ENCODE assay signal across 21 cellular contexts in the genomic region with DNA sequence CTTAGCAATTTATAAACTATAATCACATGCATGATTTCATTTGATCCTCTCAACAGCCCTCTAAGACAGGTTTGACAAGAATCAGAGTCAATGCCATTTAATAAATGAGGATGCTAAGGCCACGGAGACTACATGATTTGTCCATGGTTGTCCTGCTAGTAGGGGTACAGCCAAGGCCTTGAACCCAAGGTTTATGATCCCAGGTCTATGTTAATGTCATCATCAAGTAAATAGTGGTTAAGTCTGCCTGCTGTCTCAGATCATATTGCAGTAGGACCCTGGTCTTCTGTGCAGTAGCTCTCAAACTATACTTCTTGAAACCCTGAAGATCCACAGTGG. TPM values are rescaled to one million over a fixed set of nuclear protein-coding genes. Genes with fewer than 3 reads are reported as not detected.
DNase-seq lines count a peak whose midpoint lies in the region; ATAC-seq lines count a peak whose summit lies in the region.
"Had no signal": no experiment of that assay in that cellular context is flagged by ENCODE, and none has a peak within 500 bp of the region (broad histone marks: within the 10 kb centered on the region; RNA-seq: fewer than 3 reads in every experiment).

No MANE protein-coding gene starts in this region.

- no peak overlapping the region for H2AFZ ChIP-seq in ACC112 (ENCODE audit: low read length, unreplicated experiment)

- POLR2A ChIA-PET in CD4-positive, alpha-beta memory T cell (lab: Charles Lee; ENCODE audit: partially characterized antibody), result interaction anchor here (1.2 kb wide), 1 partner anchor 76 kb away, joined by 3 read pairs; no protein-coding TSS in a partner anchor
- POLR2A ChIA-PET in naive thymus-derived CD8-positive, alpha-beta T cell (lab: Charles Lee), result interaction anchor here (0.6 kb wide), 1 partner anchor 129 kb away, joined by 6 read pairs; no protein-coding TSS in a partner anchor

- H3K4me3 Mint-ChIP-seq in CD4-positive, alpha-beta memory T cell, result no peak overlapping the region
- no peak overlapping the region for H3K4me3 Mint-ChIP-seq in activated T-helper 17 cell treated with anti-CD3 and anti-CD28 coated beads, Interleukin-2, amount 50 U/mL, for 72 hours
- H3K4me3 Mint-ChIP-seq in naive thymus-derived CD8-positive, alpha-beta T cell, result peak overlapping the region in 1 of 10 donors; percentile 1
- H3K4me3 Mint-ChIP-seq: activated CD8-positive, alpha-beta T cell treated with anti-CD3 and anti-CD28 coated beads for 36 hours had no signal

- H3K27ac Mint-ChIP-seq in CD4-positive, alpha-beta memory T cell, result peak overlapping the region in 6 of 7 donors; percentile 43 to 98 (median 78)
- peak overlapping the region; percentile 25 for H3K27ac Mint-ChIP-seq in activated T-helper 17 cell treated with anti-CD3 and anti-CD28 coated beads, Interleukin-2, amount 50 U/mL, for 72 hours
- H3K27ac Mint-ChIP-seq in naive thymus-derived CD8-positive, alpha-beta T cell, result peak overlapping the region in 9 of 10 donors; percentile 15 to 82 (median 58)
- H3K27ac Mint-ChIP-seq: activated CD8-positive, alpha-beta T cell treated with anti-CD3 and anti-CD28 coated beads for 36 hours; activated T-cell treated with anti-CD3 and anti-CD28 coated beads, Interleukin-2, amount 50 U/mL, for 72 hours had no signal

- no peaks in the 10 kb centered on the region for H3K27me3 ChIP-seq in ACC112 (ENCODE audit: insufficient read depth, low read length)
- no peaks in the 10 kb centered on the region for H3K27me3 ChIP-seq in CD4-positive, alpha-beta memory T cell (ENCODE audit: insufficient read depth, low read length)
- H3K27me3 ChIP-seq: heart left ventricle had no signal

- H3K27me3 Mint-ChIP-seq in CD4-positive, alpha-beta memory T cell, result no peaks in the 10 kb centered on the region
- no peaks in the 10 kb centered on the region for H3K27me3 Mint-ChIP-seq in activated T-helper 17 cell treated with anti-CD3 and anti-CD28 coated beads, Interleukin-2, amount 50 U/mL, for 72 hours
- no peaks in the 10 kb centered on the region for H3K27me3 Mint-ChIP-seq in naive thymus-derived CD8-positive, alpha-beta T cell
- H3K27me3 Mint-ChIP-seq: activated CD8-positive, alpha-beta T cell treated with anti-CD3 and anti-CD28 coated beads for 36 hours had no signal

- H3K4me1 ChIP-seq in ACC112 (ENCODE audit: control insufficient read depth, insufficient read depth, low read length, unreplicated experiment), result peaks cover 21% of the 10 kb centered on the region
- peaks cover 51% of the 10 kb centered on the region for H3K4me1 ChIP-seq in CD4-positive, alpha-beta memory T cell (ENCODE audit: insufficient read depth, low read length)

- H3K9me3 Mint-ChIP-seq in CD4-positive, alpha-beta memory T cell, result peaks cover 0 to 1% (median 0%) of the 10 kb centered on the region in 8 donors
- no peaks in the 10 kb centered on the region for H3K9me3 Mint-ChIP-seq in activated T-helper 17 cell treated with anti-CD3 and anti-CD28 coated beads, Interleukin-2, amount 50 U/mL, for 72 hours
- H3K9me3 Mint-ChIP-seq in naive thymus-derived CD8-positive, alpha-beta T cell, result peaks cover 0 to under 1% (median 0%) of the 10 kb centered on the region in 9 donors
- H3K9me3 Mint-ChIP-seq: activated CD8-positive, alpha-beta T cell treated with anti-CD3 and anti-CD28 coated beads for 36 hours; activated T-cell treated with anti-CD3 and anti-CD28 coated beads, Interleukin-2, amount 50 U/mL, for 72 hours had no signal

- CTCF ChIA-PET in CD4-positive, alpha-beta memory T cell (lab: Charles Lee; ENCODE audit: partially characterized antibody), result interaction anchor here (0.6 to 6.1 kb wide), 3 partner anchors 19 to 463 kb away, joined by 3 to 33 read pairs (median 9); a partner anchor contains a TSS

- H3K79me2 ChIP-seq in ACC112 (ENCODE audit: control insufficient read depth, insufficient read depth, low read length, unreplicated experiment), result no peaks in the 10 kb centered on the region

- peak overlapping the region; percentile 90 for H3K27ac ChIP-seq in ACC112 (ENCODE audit: low read depth, low read length)
- no peak overlapping the region for H3K27ac ChIP-seq in CD4-positive, alpha-beta memory T cell (ENCODE audit: low read depth, low read length)
- H3K27ac ChIP-seq: heart left ventricle, RWPE1 had no signal

- no peak for DNase-seq in CD4-positive, alpha-beta memory T cell
- no peak for DNase-seq in naive thymus-derived CD8-positive, alpha-beta T cell
- DNase-seq in left cardiac atrium (no peak), NCI-H1694 (lab: John Stamatoyannopoulos, UW) (no peak)
- DNase-seq: activated CD8-positive, alpha-beta T cell treated with anti-CD3 and anti-CD28 coated beads for 36 hours; activated T-cell treated with anti-CD3 and anti-CD28 coated beads, Interleukin-2, amount 50 U/mL, for 72 hours; caudate nucleus; effector CD4-positive, alpha-beta T cell; GDM1; heart left ventricle; stimulated activated CD4-positive, alpha-beta T cell treated with anti-CD3 and anti-CD28 coated beads, Interleukin-4, amount 100 ng/mL, for 1 hour had no signal

- intact Hi-C loops in CD4-positive, alpha-beta memory T cell (cut with micrococcal nuclease), result no loop called here
- intact Hi-C loops in left cardiac atrium (cut with DNase I), result loop anchor here in 1 of 2 donors (10.0 kb wide), 1 partner anchor 134 kb away; no protein-coding TSS in a partner anchor

- no peak for ATAC-seq in activated T-helper 17 cell treated with anti-CD3 and anti-CD28 coated beads, Interleukin-2, amount 50 U/mL, for 72 hours (replicated peaks)
- no peak for ATAC-seq in naive thymus-derived CD8-positive, alpha-beta T cell
- ATAC-seq in GM19324 (IDR thresholded peaks at IDR 0.05; ENCODE audit: low FRiP score, unreplicated experiment), result no peak
- ATAC-seq in left cardiac atrium, result no peak
- ATAC-seq: GM12878, heart left ventricle had no signal

- peaks cover 40 to 54% (median 43%) of the 10 kb centered on the region in 4 donors for H3K4me1 Mint-ChIP-seq in CD4-positive, alpha-beta memory T cell
- peaks cover 22% of the 10 kb centered on the region for H3K4me1 Mint-ChIP-seq in activated T-helper 17 cell treated with anti-CD3 and anti-CD28 coated beads, Interleukin-2, amount 50 U/mL, for 72 hours
- H3K4me1 Mint-ChIP-seq in naive thymus-derived CD8-positive, alpha-beta T cell, result peaks cover 25 to 49% (median 41%) of the 10 kb centered on the region in 4 donors

- no peaks in the 10 kb centered on the region for H3K9me3 ChIP-seq in CD4-positive, alpha-beta memory T cell (ENCODE audit: control insufficient read depth in 1 of 2, low read length in 2 of 2)
- H3K9me3 ChIP-seq: heart left ventricle had no signal

- no peaks in the 10 kb centered on the region for H3K36me3 Mint-ChIP-seq in CD4-positive, alpha-beta memory T cell
- H3K36me3 Mint-ChIP-seq in activated T-helper 17 cell treated with anti-CD3 and anti-CD28 coated beads, Interleukin-2, amount 50 U/mL, for 72 hours (ENCODE audit: low read depth), result no peaks in the 10 kb centered on the region
- no peaks in the 10 kb centered on the region for H3K36me3 Mint-ChIP-seq in naive thymus-derived CD8-positive, alpha-beta T cell

- no peak overlapping the region for H3K4me3 ChIP-seq in ACC112 (ENCODE audit: low read depth, low read length)
- H3K4me3 ChIP-seq in CD4-positive, alpha-beta memory T cell (ENCODE audit: low read length in 2 of 2), result no peak overlapping the region
- H3K4me3 ChIP-seq: GM12878, heart left ventricle, lung, skin epidermis had no signal

- no peaks in the 10 kb centered on the region for H3K36me3 ChIP-seq in ACC112 (ENCODE audit: insufficient read depth, low read length)
- H3K36me3 ChIP-seq in CD4-positive, alpha-beta memory T cell (ENCODE audit: insufficient read depth, low read length), result no peaks in the 10 kb centered on the region
- H3K36me3 ChIP-seq: heart left ventricle had no signal

RNA-seq across cellular contexts. Expression of a gene that starts 17.7 kb away (rescaled TPM):
- total RNA-seq in CD4-positive, alpha-beta memory T cell, result 10 to 100 TPM; 35.5 to 35.7 TPM
- 10 to 100 TPM in 1 of 2 donors, 1 to 10 TPM in 1; 3.9 to 21.0 TPM for polyA plus RNA-seq in CD4-positive, alpha-beta memory T cell
- 10 to 100 TPM; 10.5 to 12.1 TPM for total RNA-seq in activated T-helper 17 cell treated with anti-CD3 and anti-CD28 coated beads, Interleukin-2, amount 50 U/mL, for 72 hours
- total RNA-seq in naive thymus-derived CD8-positive, alpha-beta T cell, result 10 to 100 TPM; 26.0 to 32.7 TPM
- 10 to 100 TPM; 11.8 to 27.9 (median 18.0) TPM for polyA plus RNA-seq in naive thymus-derived CD8-positive, alpha-beta T cell
- total RNA-seq in left cardiac atrium, result 10 to 100 TPM in 1 of 2 donors, 1 to 10 TPM in 1; 7.2 to 12.4 TPM

RNA-seq across cellular contexts. Expression of a gene that starts 26.6 kb away (rescaled TPM):
- total RNA-seq in CD4-positive, alpha-beta memory T cell, result not detected
- polyA plus RNA-seq in CD4-positive, alpha-beta memory T cell, result not detected
- not detected for total RNA-seq in activated T-helper 17 cell treated with anti-CD3 and anti-CD28 coated beads, Interleukin-2, amount 50 U/mL, for 72 hours
- not detected for total RNA-seq in naive thymus-derived CD8-positive, alpha-beta T cell
- polyA plus RNA-seq in naive thymus-derived CD8-positive, alpha-beta T cell, result not detected
- not detected for total RNA-seq in left cardiac atrium
- total RNA-seq: activated CD8-positive, alpha-beta T cell treated with anti-CD3 and anti-CD28 coated beads for 36 hours; activated T-cell treated with anti-CD3 and anti-CD28 coated beads, Interleukin-2, amount 50 U/mL, for 72 hours; GM12878; heart left ventricle; HT1080; lung had no signal
- polyA plus RNA-seq: adipose tissue, BJ, GM12878, heart left ventricle, lung had no signal

Comparison
In these comparisons a context has a peak if more than half of its experiments do, and no peak if none do; other contexts are left out.
1. H3K27ac Mint-ChIP-seq: peak in every context shown above with its lines; median percentile 78 in CD4-positive, alpha-beta memory T cell; 58 in naive thymus-derived CD8-positive, alpha-beta T cell; 25 in activated T-helper 17 cell treated with anti-CD3 and anti-CD28 coated beads, Interleukin-2, amount 50 U/mL, for 72 hours.